Comparison of ENCODE assay signal across 19 cellular contexts in genomic region chr21:31952828-31953227, GRCh38.
"Had no signal": no experiment of that assay in that cellular context is flagged by ENCODE, and none has a peak within 500 bp of the region (broad histone marks: within the 10 kb centered on the region; RNA-seq: fewer than 3 reads in every experiment).

No MANE protein-coding gene starts in this region.

- H3K27ac ChIP-seq: coronary artery, hepatocyte, neural progenitor cell, ovary, tibial artery, upper lobe of right lung, vagina had no signal

- H3K4me3 ChIP-seq: coronary artery, dorsolateral prefrontal cortex, hepatocyte, mucosa of descending colon, neural progenitor cell, ovary, tibial artery, upper lobe of right lung, vagina had no signal

- H3K36me3 Mint-ChIP-seq: naive thymus-derived CD8-positive, alpha-beta T cell; stimulated activated effector memory CD8-positive, alpha-beta T cell treated with anti-CD3 and anti-CD28 coated beads, Interleukin-12 subunit alpha, Interleukin-12 subunit beta, amount 100 ng/mL, for 72 hours had no signal

- H3K27me3 ChIP-seq: dorsolateral prefrontal cortex, hepatocyte, neural progenitor cell, ovary, tibial artery, upper lobe of right lung, vagina had no signal

- H3K4me3 Mint-ChIP-seq: naive thymus-derived CD8-positive, alpha-beta T cell; neural progenitor cell; stimulated activated effector memory CD8-positive, alpha-beta T cell treated with anti-CD3 and anti-CD28 coated beads, Interleukin-12 subunit alpha, Interleukin-12 subunit beta, amount 100 ng/mL, for 72 hours had no signal

- H3K9me3 ChIP-seq: mucosa of descending colon, ovary, tibial artery, upper lobe of right lung, vagina had no signal

- H3K9me3 Mint-ChIP-seq: neural progenitor cell; stimulated activated effector memory CD8-positive, alpha-beta T cell treated with anti-CD3 and anti-CD28 coated beads, Interleukin-12 subunit alpha, Interleukin-12 subunit beta, amount 100 ng/mL, for 72 hours had no signal

- DNase-seq: dorsolateral prefrontal cortex; effector CD8-positive, alpha-beta T cell; kidney; left colon; mucosa of descending colon; naive thymus-derived CD8-positive, alpha-beta T cell; nucleus accumbens; ovary; right cardiac atrium; stimulated activated CD4-positive, alpha-beta T cell treated with anti-CD3 and anti-CD28 coated beads, Interleukin-4, amount 100 ng/mL, for 1 hour; stimulated activated CD8-positive, alpha-beta memory T cell treated with anti-CD3 and anti-CD28 coated beads, Interleukin-4, amount 100 ng/mL, for 48 hours; stimulated activated naive CD8-positive, alpha-beta T cell treated with anti-CD3 and anti-CD28 coated beads, Interleukin-15, Interleukin-2, amounts not matched to agents 100 U/mL and 50 U/mL, for 24 hours; tibial artery; upper lobe of right lung had no signal

- H3K27ac Mint-ChIP-seq: neural progenitor cell; stimulated activated effector memory CD8-positive, alpha-beta T cell treated with anti-CD3 and anti-CD28 coated beads, Interleukin-12 subunit alpha, Interleukin-12 subunit beta, amount 100 ng/mL, for 72 hours had no signal

- H3K4me1 ChIP-seq: neural progenitor cell, tibial artery, upper lobe of right lung, vagina had no signal

- H3K36me3 ChIP-seq: neural progenitor cell, ovary, tibial artery, upper lobe of right lung, vagina had no signal
